ENCODE assay signal across 1 cellular context in genomic region chr16:20681821-20682736, GRCh38.
TF ChIP-seq lines count a peak whose summit lies in the region.

No MANE protein-coding gene starts in this region.

TF ChIP-seq in K562, 482 proteins besides CTCF, POLR2A, EP300 and RAD21 (continued from another document and continues in another):
- TF ChIP-seq ZNF318 (IDR thresholded peaks at IDR 0.05; ENCODE audit: borderline replicate concordance in 1 of 2, low read depth in 1 of 2) (peak in 1 of 2 experiments; percentile 85; a peak in 2 of 4 replicates), KLF6 (CRISPR knock-in tag; IDR thresholded peaks at IDR 0.05; ENCODE audit: borderline replicate concordance) (no peak), ARNT (IDR thresholded peaks at IDR 0.05) (peak in 1 of 2 experiments; percentile 83; a peak in 2 of 4 replicates), NFE2 (IDR thresholded peaks at IDR 0.05; ENCODE audit: low read depth) (0 out of 2 replicates have a peak, but pooled peaks have one; percentile 11), NFIC (IDR thresholded peaks at IDR 0.05) (peak; percentile 67), KDM2B (CRISPR knock-in tag; IDR thresholded peaks at IDR 0.05) (no peak), NCOA1 (IDR thresholded peaks at IDR 0.05; ENCODE audit: low read depth) (peak; percentile 71; the same call in 1 of the 2 replicates), ZBTB17 (CRISPR knock-in tag; IDR thresholded peaks at IDR 0.05) (0 out of 2 replicates have a peak, but pooled peaks have one; percentile 19), SPI1 (IDR thresholded peaks at IDR 0.05; ENCODE audit: borderline replicate concordance, low read depth, low read length) (no peak), HDAC2 (IDR thresholded peaks at IDR 0.05) (peak; percentile 53; the same call in 1 of the 2 replicates), MCM2 (IDR thresholded peaks at IDR 0.05; ENCODE audit: low read depth) (no peak), ZNF445 (CRISPR knock-in tag; IDR thresholded peaks at IDR 0.05; ENCODE audit: low read depth) (no peak), CBFA2T2 (conservative IDR thresholded peaks at IDR 0.05) (peak; percentile 91), MEIS2 (IDR thresholded peaks at IDR 0.05; ENCODE audit: partially characterized antibody) (peak; percentile 67), ZNF766 (CRISPR knock-in tag; conservative IDR thresholded peaks at IDR 0.05) (peak; percentile 61; the same call in 1 of the 2 replicates), E2F5 (CRISPR knock-in tag; IDR thresholded peaks at IDR 0.05) (no peak), SREBF1 (IDR thresholded peaks at IDR 0.05; ENCODE audit: borderline replicate concordance, low read depth, low read length) (no peak), HMGXB4 (CRISPR knock-in tag; IDR thresholded peaks at IDR 0.05) (no peak), KLF16 (IDR thresholded peaks at IDR 0.05) (peak; percentile 79), SMARCC2 (IDR thresholded peaks at IDR 0.05; ENCODE audit: low read depth) (peak; percentile 32; the same call in 1 of the 2 replicates), NCOR1 (IDR thresholded peaks at IDR 0.05) (peak; percentile 94), ZSCAN29 (IDR thresholded peaks at IDR 0.05) (no peak), ATF7 (IDR thresholded peaks at IDR 0.05) (peak; percentile 95), ZNF23 (CRISPR knock-in tag; IDR thresholded peaks at IDR 0.05) (no peak), BCLAF1 (IDR thresholded peaks at IDR 0.05; ENCODE audit: borderline replicate concordance in 1 of 2, control insufficient read depth in 1 of 2, low read depth in 2 of 2, low read length in 1 of 2) (no peak), FOSL1 (tag; conservative IDR thresholded peaks at IDR 0.05) (peak; percentile 25; the same call in 1 of the 2 replicates), KDM1A (IDR thresholded peaks at IDR 0.05) (peak in 1 of 2 experiments; percentile 8; a peak in 1 of 4 replicates), RNF2 (IDR thresholded peaks at IDR 0.05) (0 out of 2 replicates have a peak, but pooled peaks have one; percentile 22), HMG20B (CRISPR knock-in tag; IDR thresholded peaks at IDR 0.05) (no peak), TCF7L2 (IDR thresholded peaks at IDR 0.05; ENCODE audit: low read depth, low read length) (no peak), ZMIZ1 (IDR thresholded peaks at IDR 0.05; ENCODE audit: low read depth in 2 of 2, low read length in 2 of 2) (peak in 1 of 2 experiments; percentile 71; a peak in 1 of 4 replicates), NCOA2 (IDR thresholded peaks at IDR 0.05; ENCODE audit: partially characterized antibody in 2 of 2) (peak in 1 of 2 experiments; percentile 15), ATF4 (CRISPR knock-in tag; IDR thresholded peaks at IDR 0.05) (peak; percentile 83), CXXC5 (CRISPR knock-in tag; IDR thresholded peaks at IDR 0.05) (peak; percentile 58; the same call in 1 of the 2 replicates), ZNF592 (IDR thresholded peaks at IDR 0.05) (0 out of 2 replicates have a peak, but pooled peaks have one; percentile 45)
